In genomic region chr6:42522021-42522420, GRCh38 we compare ENCODE assay signal across 18 cellular contexts.
"Had no signal": no experiment of that assay in that cellular context is flagged by ENCODE, and none has a peak within 500 bp of the region (broad histone marks: within the 10 kb centered on the region; RNA-seq: fewer than 3 reads in every experiment).

No MANE protein-coding gene starts in this region.

- H3K27me3 Mint-ChIP-seq: activated CD4-positive, alpha-beta T cell treated with anti-CD3 and anti-CD28 coated beads for 36 hours; activated CD8-positive, alpha-beta T cell treated with anti-CD3 and anti-CD28 coated beads for 36 hours; memory B cell; stimulated activated naive CD8-positive, alpha-beta T cell treated with anti-CD3 and anti-CD28 coated beads, Interleukin-15, amount 100 ng/mL, for 72 hours had no signal

- H3K27ac Mint-ChIP-seq: activated naive CD4-positive, alpha-beta T cell treated with anti-CD3 and anti-CD28 coated beads for 36 hours; memory B cell; nephron progenitor cell had no signal

- FAIRE-seq: kidney had no signal

- H3K9me3 ChIP-seq: psoas muscle, sigmoid colon, testis, upper lobe of right lung had no signal

- H3K4me1 Mint-ChIP-seq: nephron progenitor cell had no signal

- H3K4me3 Mint-ChIP-seq: activated CD4-positive, alpha-beta T cell treated with anti-CD3 and anti-CD28 coated beads for 36 hours; activated CD8-positive, alpha-beta T cell treated with anti-CD3 and anti-CD28 coated beads for 36 hours; activated naive CD4-positive, alpha-beta T cell treated with anti-CD3 and anti-CD28 coated beads for 36 hours; memory B cell; nephron progenitor cell; stimulated activated naive CD8-positive, alpha-beta T cell treated with anti-CD3 and anti-CD28 coated beads, Interleukin-15, amount 100 ng/mL, for 72 hours had no signal

- H3K27ac ChIP-seq: esophagus muscularis mucosa, heart right ventricle, left ventricle myocardium inferior, psoas muscle, sigmoid colon, upper lobe of right lung had no signal

- H3K4me3 ChIP-seq: esophagus muscularis mucosa, heart right ventricle, left ventricle myocardium inferior, psoas muscle, sigmoid colon, testis, upper lobe of right lung had no signal

- H3K36me3 ChIP-seq: esophagus muscularis mucosa, heart right ventricle, left ventricle myocardium inferior, sigmoid colon, upper lobe of right lung had no signal

- H3K4me1 ChIP-seq: esophagus muscularis mucosa, heart right ventricle, left ventricle myocardium inferior, psoas muscle, sigmoid colon, upper lobe of right lung had no signal

- H3K36me3 Mint-ChIP-seq: memory B cell had no signal

- H3K9me3 Mint-ChIP-seq: memory B cell had no signal

- H3K27me3 ChIP-seq: esophagus muscularis mucosa, heart right ventricle, sigmoid colon, testis, upper lobe of right lung had no signal

- DNase-seq: activated CD4-positive, alpha-beta T cell treated with anti-CD3 and anti-CD28 coated beads for 36 hours; activated CD8-positive, alpha-beta memory T cell treated with anti-CD3 and anti-CD28 coated beads, Interleukin-2, amount 50 U/mL, for 4 hours; activated CD8-positive, alpha-beta T cell treated with anti-CD3 and anti-CD28 coated beads for 36 hours; activated naive CD4-positive, alpha-beta T cell treated with anti-CD3 and anti-CD28 coated beads for 36 hours; amygdala; foreskin melanocyte; heart right ventricle; kidney; left ventricle myocardium inferior; nephron progenitor cell; psoas muscle; sigmoid colon; stimulated activated CD4-positive, alpha-beta T cell treated with anti-CD3 and anti-CD28 coated beads, Interleukin-12 subunit alpha, Interleukin-12 subunit beta, amount 100 ng/mL, for 4 hours; stimulated activated naive CD8-positive, alpha-beta T cell treated with anti-CD3 and anti-CD28 coated beads, Interleukin-15, amount 100 ng/mL, for 72 hours; testis; upper lobe of right lung had no signal
